1 cellular context compared by ENCODE assay signal in genomic region chr4:48704091-48704802, GRCh38.
TF ChIP-seq lines count a peak whose summit lies in the region.

No MANE protein-coding gene starts in this region.

TF ChIP-seq in GM23338, 12 proteins besides CTCF, POLR2A, EP300 and RAD21 (continued from another document):
- TF ChIP-seq ZNF462 (CRISPR knock-in tag; IDR thresholded peaks at IDR 0.05) (no peak), EZH2 (IDR thresholded peaks at IDR 0.05; ENCODE audit: low read depth, unreplicated experiment) (no peak), POLR2AphosphoS5 (IDR thresholded peaks at IDR 0.05; ENCODE audit: low read depth) (no peak), EZH2phosphoT487 (IDR thresholded peaks at IDR 0.05; ENCODE audit: unreplicated experiment) (no peak), JUNB (IDR thresholded peaks at IDR 0.05; ENCODE audit: unreplicated experiment) (no peak)
